Comparison of ENCODE assay signal across 19 cellular contexts in genomic region chr13:83325454-83325853, GRCh38.
A peak's percentile ranks its signal among the peaks of the same experiment; 100 is the strongest.
DNase-seq lines count a peak whose midpoint lies in the region; ATAC-seq and TF ChIP-seq lines count a peak whose summit lies in the region.
"Had no signal": no experiment of that assay in that cellular context is flagged by ENCODE, and none has a peak within 500 bp of the region (broad histone marks: within the 10 kb centered on the region; RNA-seq: fewer than 3 reads in every experiment).

No MANE protein-coding gene starts in this region.

- H3K36me3 ChIP-seq in smooth muscle cell (ENCODE audit: low read depth), result no peaks in the 10 kb centered on the region
- H3K36me3 ChIP-seq: ascending aorta, upper lobe of left lung had no signal

- WGBS in smooth muscle cell (ENCODE audit: low lambda C conversion rate), result 73% methylated on average over 2 of the region's 2 CpGs

- no peaks in the 10 kb centered on the region for H3K27me3 ChIP-seq in smooth muscle cell (ENCODE audit: low read depth)
- H3K27me3 ChIP-seq: ascending aorta, upper lobe of left lung had no signal

- H3K27ac ChIP-seq in smooth muscle cell (ENCODE audit: low read depth), result peak overlapping the region; percentile 6
- H3K27ac ChIP-seq: ascending aorta, upper lobe of left lung had no signal

- no peak overlapping the region for H3K9ac ChIP-seq in smooth muscle cell (ENCODE audit: low read depth)

- DNase-seq in HCEC 1CT, result peak; percentile 86
- DNase-seq in fibroblast of peridontal ligament (ENCODE audit: extremely low read depth), result peak; percentile 89
- DNase-seq in smooth muscle cell (lab: John Stamatoyannopoulos, UW; ENCODE audit: unreplicated experiment), result no peak
- no peak for DNase-seq in NCI-H2171 (lab: John Stamatoyannopoulos, UW)
- DNase-seq: activated CD4-positive, alpha-beta T cell treated with anti-CD3 and anti-CD28 coated beads, Interleukin-2, amount 10 ng/mL, durations not matched to agents 24 days and 14 days; activated CD8-positive, alpha-beta memory T cell treated with anti-CD3 and anti-CD28 coated beads, Interleukin-2, amount 50 U/mL, for 4 hours; CD4-positive, alpha-beta T cell; NCI-H1092 treated with DMSO at 0.1 percent for 48 hours; NCI-H774; nucleus accumbens; stimulated activated naive CD8-positive, alpha-beta T cell treated with anti-CD3 and anti-CD28 coated beads, Interleukin-15, Interleukin-2, amounts not matched to agents 100 U/mL and 50 U/mL, for 24 hours; upper lobe of left lung had no signal

- H3K9me3 ChIP-seq in smooth muscle cell (replicated peaks; ENCODE audit: low read depth), result no peaks in the 10 kb centered on the region
- H3K9me3 ChIP-seq: ascending aorta, upper lobe of left lung had no signal

- H2AFZ ChIP-seq in smooth muscle cell (ENCODE audit: low read depth), result no peak overlapping the region

- H3K4me2 ChIP-seq in smooth muscle cell, result no peak overlapping the region

- no peaks in the 10 kb centered on the region for H3F3A ChIP-seq in smooth muscle cell (ENCODE audit: low read depth)

- no peak overlapping the region for H3K4me3 ChIP-seq in smooth muscle cell
- H3K4me3 ChIP-seq: ascending aorta, upper lobe of left lung had no signal

- no peaks in the 10 kb centered on the region for H3K79me2 ChIP-seq in smooth muscle cell (ENCODE audit: low read depth)

- no peaks in the 10 kb centered on the region for H4K20me1 ChIP-seq in smooth muscle cell (ENCODE audit: low read depth)

- no peak for TF ChIP-seq CTCF in smooth muscle cell (IDR thresholded peaks at IDR 0.05; ENCODE audit: borderline replicate concordance, insufficient read depth, poor library complexity, severe bottlenecking)

- no peaks in the 10 kb centered on the region for H3K4me1 ChIP-seq in smooth muscle cell (ENCODE audit: low read depth)
- H3K4me1 ChIP-seq: ascending aorta, upper lobe of left lung had no signal

- ATAC-seq in SK-N-SH treated with all-trans-retinoic acid at 6 μM for 48 hours (peak; percentile 83), HG03469 (IDR thresholded peaks at IDR 0.05; ENCODE audit: unreplicated experiment) (no peak), GM19351 (IDR thresholded peaks at IDR 0.05; ENCODE audit: unreplicated experiment) (no peak), HG03025 (IDR thresholded peaks at IDR 0.05; ENCODE audit: low FRiP score, unreplicated experiment) (no peak)
- ATAC-seq: HCT116; left lobe of liver; stimulated activated naive CD8-positive, alpha-beta T cell treated with anti-CD3 and anti-CD28 coated beads, Interleukin-15, Interleukin-2, amounts not matched to agents 100 U/mL and 50 U/mL, for 24 hours had no signal

TF ChIP-seq in SK-N-SH treated with all-trans-retinoic acid at 6 μM for 48 hours, 23 proteins besides CTCF, POLR2A, EP300 and RAD21:
- TF ChIP-seq ISL1 (CRISPR knock-in tag; IDR thresholded peaks at IDR 0.05) (no peak), ZNF8 (CRISPR knock-in tag; IDR thresholded peaks at IDR 0.05) (no peak), SNAI2 (CRISPR knock-in tag; IDR thresholded peaks at IDR 0.05) (no peak), CSDC2 (CRISPR knock-in tag; IDR thresholded peaks at IDR 0.05) (no peak), RARB (CRISPR knock-in tag; IDR thresholded peaks at IDR 0.05) (no peak), CSRNP3 (CRISPR knock-in tag; IDR thresholded peaks at IDR 0.05) (no peak), TOX (CRISPR knock-in tag; IDR thresholded peaks at IDR 0.05; ENCODE audit: borderline replicate concordance) (no peak), ZFP30 (CRISPR knock-in tag; IDR thresholded peaks at IDR 0.05) (no peak), OSR1 (CRISPR knock-in tag; IDR thresholded peaks at IDR 0.05) (no peak), ZFP3 (CRISPR knock-in tag; IDR thresholded peaks at IDR 0.05) (no peak)

Comparison
In these comparisons a context has a peak if more than half of its experiments do, and no peak if none do; other contexts are left out.
1. DNase-seq: peak in HCEC 1CT (single experiment) and fibroblast of peridontal ligament (single experiment); none in smooth muscle cell (single experiment) and NCI-H2171 (single experiment).